ENCODE assay signal across 23 cellular contexts in the genomic region with DNA sequence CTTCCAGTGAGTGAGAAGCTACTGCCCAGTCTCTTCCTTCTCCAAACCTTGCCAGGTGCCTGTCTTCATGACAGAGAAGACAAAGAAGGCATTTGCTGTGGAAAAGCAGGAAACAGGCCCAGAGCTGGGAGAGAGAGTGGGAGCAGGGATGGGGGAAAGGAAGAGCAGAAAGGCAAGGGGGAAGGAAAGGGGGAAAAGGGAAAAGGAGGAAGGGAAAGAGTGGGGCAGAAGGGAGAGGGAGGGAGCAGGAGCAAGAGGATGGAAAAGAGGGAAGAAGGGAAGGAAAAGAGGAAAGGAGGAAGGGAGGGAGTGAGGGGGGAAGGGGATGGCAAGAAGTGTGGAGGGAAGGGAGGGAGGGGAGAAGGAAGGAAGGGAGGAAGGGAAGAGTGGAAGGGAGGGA.
"Had no signal": no experiment of that assay in that cellular context is flagged by ENCODE, and none has a peak within 500 bp of the region (broad histone marks: within the 10 kb centered on the region; RNA-seq: fewer than 3 reads in every experiment).

No MANE protein-coding gene starts in this region.

- H3K27ac ChIP-seq: stomach, suprapubic skin, testis, thoracic aorta, thyroid gland, tibial artery, tibial nerve, transverse colon, upper lobe of left lung, upper lobe of right lung, uterus, vagina had no signal

- DNase-seq: stimulated activated CD4-positive, alpha-beta T cell treated with anti-CD3 and anti-CD28 coated beads, Interleukin-2, amount 100 ng/mL, for 48 hours; stimulated activated CD4-positive, alpha-beta T cell treated with anti-CD3 and anti-CD28 coated beads, Interleukin-4, amount 100 ng/mL, for 1 hour; stimulated activated CD4-positive, alpha-beta T cell treated with anti-CD3 and anti-CD28 coated beads, Interleukin-4, amount 100 ng/mL, for 24 hours; stimulated activated CD4-positive, alpha-beta T cell treated with anti-CD3 and anti-CD28 coated beads, Interleukin-4, amount 100 ng/mL, for 4 hours; stimulated activated CD8-positive, alpha-beta memory T cell treated with anti-CD3 and anti-CD28 coated beads, Interleukin-4, amount 100 ng/mL, for 48 hours; stimulated activated naive B cell treated with anti-CD40 and anti-IgM and Interleukin-4, amounts not matched to agents 10 μg/mL and 1 μg/mL and 100 μg/mL, for 72 hours; stimulated activated naive CD4-positive, alpha-beta T cell; stimulated activated naive CD4-positive, alpha-beta T cell treated with Interleukin-2 at 50 U/mL for 16 hours; stimulated activated naive CD8-positive, alpha-beta T cell treated with anti-CD3 and anti-CD28 coated beads, Interleukin-15, amount 100 ng/mL, for 72 hours; stomach; tibial artery; transverse colon; upper lobe of left lung; upper lobe of right lung; uterus had no signal

- H3K9me3 ChIP-seq: stomach, suprapubic skin, testis, thoracic aorta, thyroid gland, tibial artery, tibial nerve, transverse colon, upper lobe of left lung, upper lobe of right lung, uterus, vagina had no signal

- H3K36me3 ChIP-seq: stomach, suprapubic skin, thoracic aorta, thyroid gland, tibial artery, tibial nerve, transverse colon, upper lobe of left lung, upper lobe of right lung, uterus, vagina had no signal

- H3K4me3 ChIP-seq: stomach, suprapubic skin, testis, thoracic aorta, thyroid gland, tibial artery, tibial nerve, transverse colon, upper lobe of left lung, upper lobe of right lung, uterus, vagina had no signal

- H3K4me1 ChIP-seq: stomach, suprapubic skin, testis, thyroid gland, tibial artery, tibial nerve, transverse colon, upper lobe of left lung, upper lobe of right lung, uterus, vagina had no signal

- ATAC-seq: stimulated activated memory B cell treated with anti-CD40 and anti-IgM and Interleukin-4, amounts not matched to agents 10 μg/mL and 1 μg/mL and 100 μg/mL, for 72 hours; stimulated activated naive B cell treated with anti-CD40 and anti-IgM and Interleukin-4, amounts not matched to agents 10 μg/mL and 1 μg/mL and 100 μg/mL, for 72 hours; stimulated activated naive CD8-positive, alpha-beta T cell treated with anti-CD3 and anti-CD28 coated beads, Interleukin-15, amount 100 ng/mL, for 72 hours; stimulated activated naive CD8-positive, alpha-beta T cell treated with anti-CD3 and anti-CD28 coated beads, Interleukin-15, Interleukin-2, amounts not matched to agents 100 U/mL and 50 U/mL, for 24 hours; upper lobe of right lung had no signal

- H3K27me3 ChIP-seq: testis, thyroid gland, transverse colon, upper lobe of left lung, upper lobe of right lung, uterus, vagina had no signal
